ENCODE assay signal across 14 cellular contexts in the genomic region with DNA sequence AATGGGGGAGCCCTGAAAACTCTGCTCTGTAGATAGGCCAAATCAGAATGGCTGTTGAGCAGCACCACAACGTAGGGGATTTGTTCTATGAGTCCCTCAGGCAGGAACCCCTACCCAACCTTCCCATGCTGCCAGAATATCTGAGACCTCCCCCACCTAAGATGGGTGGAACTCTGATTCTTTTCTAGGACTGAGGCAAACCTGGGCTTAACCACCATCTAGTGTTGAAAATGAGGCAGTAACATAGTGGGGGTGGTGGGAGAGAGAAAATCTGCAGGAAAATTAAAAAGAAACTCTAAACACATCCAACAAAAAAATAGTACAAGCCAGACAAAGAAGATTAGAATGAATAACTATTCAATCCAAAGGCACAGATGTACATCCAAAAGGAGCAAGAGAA.
DNase-seq lines count a peak whose midpoint lies in the region; ATAC-seq and TF ChIP-seq lines count a peak whose summit lies in the region.
"Had no signal": no experiment of that assay in that cellular context is flagged by ENCODE, and none has a peak within 500 bp of the region (broad histone marks: within the 10 kb centered on the region; RNA-seq: fewer than 3 reads in every experiment).

No MANE protein-coding gene starts in this region.

- H3K9ac ChIP-seq in neural progenitor cell: no peak overlapping the region

- intact Hi-C loops in PC-9 (cut with micrococcal nuclease; ENCODE audit: unreplicated experiment): no loop called here

- H3K4me1 ChIP-seq in GM23338 (ENCODE audit: insufficient read depth) (no peaks in the 10 kb centered on the region), neural progenitor cell (peaks cover 4% of the 10 kb centered on the region), PC-9 (replicated peaks; ENCODE audit: insufficient read depth) (peaks cover 18% of the 10 kb centered on the region), Peyer's patch (no peaks in the 10 kb centered on the region)

- BruUV-seq in PC-9 (replicated peaks; lab: Mats Ljungman, UMichigan): no TSS peak

- H4K20me1 ChIP-seq in GM23338 (replicated peaks; ENCODE audit: insufficient read depth) (no peaks in the 10 kb centered on the region), neural progenitor cell (ENCODE audit: low read depth) (no peaks in the 10 kb centered on the region), PC-9 (ENCODE audit: insufficient read depth) (no peaks in the 10 kb centered on the region)

- H3K4me3 Mint-ChIP-seq in GM23338 (no peak overlapping the region), neural progenitor cell (no peak overlapping the region)
- H3K4me3 Mint-ChIP-seq: CD14-positive monocyte had no signal

- H3K27ac ChIP-seq in GM23338 (ENCODE audit: low read depth) (no peak overlapping the region), WERI-Rb-1 (no peak overlapping the region), neural progenitor cell (no peak overlapping the region), PC-9 (no peak overlapping the region), Peyer's patch (no peak overlapping the region)
- H3K27ac ChIP-seq: HL-60 had no signal

- DNase-seq in GM23338 (ENCODE audit: low spot score): peak; percentile 2
- DNase-seq in WERI-Rb-1: no peak
- no peak for DNase-seq in epithelial cell of proximal tubule (ENCODE audit: low read depth)
- no peak for DNase-seq in neural progenitor cell (ENCODE audit: low spot score)
- DNase-seq in PC-9: no peak
- no peak for DNase-seq in Peyer's patch
- DNase-seq: MV-4-11; NCI-H1417; NCI-H1930; NCI-H526 treated with DMSO at 0.1 percent for 48 hours; NK-92 treated with Interleukin-12 subunit alpha and Interleukin-12 subunit beta, amount 100 ng/mL, for 24 hours had no signal

- H3K27ac Mint-ChIP-seq in GM23338 (no peak overlapping the region), neural progenitor cell (no peak overlapping the region)
- H3K27ac Mint-ChIP-seq: CD14-positive monocyte had no signal

- H3K79me2 ChIP-seq in GM23338 (replicated peaks; ENCODE audit: insufficient read depth) (no peaks in the 10 kb centered on the region), neural progenitor cell (ENCODE audit: low read depth) (no peaks in the 10 kb centered on the region), PC-9 (ENCODE audit: low read depth) (no peaks in the 10 kb centered on the region)

- H3K4me3 ChIP-seq in GM23338: no peak overlapping the region
- no peak overlapping the region for H3K4me3 ChIP-seq in WERI-Rb-1 (ENCODE audit: low read depth, low read length)
- no peak overlapping the region for H3K4me3 ChIP-seq in epithelial cell of proximal tubule (ENCODE audit: low read depth, low read length)
- no peak overlapping the region for H3K4me3 ChIP-seq in neural progenitor cell
- H3K4me3 ChIP-seq in PC-9: no peak overlapping the region
- H3K4me3 ChIP-seq in Peyer's patch: no peak overlapping the region

- H3F3A ChIP-seq in GM23338 (replicated peaks; ENCODE audit: low read depth) (no peaks in the 10 kb centered on the region), neural progenitor cell (ENCODE audit: low read depth) (no peaks in the 10 kb centered on the region), PC-9 (ENCODE audit: insufficient read depth, low read depth) (0 out of 2 replicates have a peak, but pooled peaks cover 3% of the 10 kb centered on the region)

- no peak for TF ChIP-seq POLR2A in Peyer's patch (IDR thresholded peaks at IDR 0.05)

- H3K9me3 ChIP-seq in WERI-Rb-1 (ENCODE audit: severe bottlenecking) (peaks cover under 1% of the 10 kb centered on the region), neural progenitor cell (ENCODE audit: low read depth) (no peaks in the 10 kb centered on the region), PC-9 (ENCODE audit: insufficient read depth, low read depth) (peaks cover 18% of the 10 kb centered on the region; the same call in 1 of the 2 replicates), Peyer's patch (peaks cover 0 to 4% (median 0%) of the 10 kb centered on the region in 4 donors)

- POLR2A ChIA-PET in PC-9 (lab: Charles Lee; ENCODE audit: unreplicated experiment): no interaction called here

- H3K27me3 Mint-ChIP-seq in GM23338 (ENCODE audit: insufficient read depth, low read depth, poor library complexity) (peaks cover 3% of the 10 kb centered on the region), neural progenitor cell (ENCODE audit: insufficient read depth, low read depth) (no peaks in the 10 kb centered on the region)

- TF ChIP-seq CTCF in GM23338 (conservative IDR thresholded peaks at IDR 0.05; ENCODE audit: low read depth in 2 of 2): peak; percentile 31 to 53; a peak in 3 of 4 replicates
- peak; percentile 38; the same call in 1 of the 2 replicates for TF ChIP-seq CTCF in WERI-Rb-1 (IDR thresholded peaks at IDR 0.05; ENCODE audit: low read depth, low read length)
- TF ChIP-seq CTCF in epithelial cell of proximal tubule (conservative IDR thresholded peaks at IDR 0.05; ENCODE audit: low read depth, low read length): peak; percentile 42
- TF ChIP-seq CTCF in neural progenitor cell (IDR thresholded peaks at IDR 0.05): peak; percentile 20
- TF ChIP-seq CTCF in PC-9 (conservative IDR thresholded peaks at IDR 0.05): no peak
- no peak for TF ChIP-seq CTCF in Peyer's patch (IDR thresholded peaks at IDR 0.05)

- H3K9me3 Mint-ChIP-seq in GM23338: peaks cover 12% of the 10 kb centered on the region; the same call in 2 of the 3 replicates
- H3K9me3 Mint-ChIP-seq in neural progenitor cell: peaks cover 19% of the 10 kb centered on the region

- CTCF ChIA-PET in PC-9 (lab: Charles Lee): no interaction called here

- H3K27me3 ChIP-seq in GM23338 (ENCODE audit: insufficient read depth) (no peaks in the 10 kb centered on the region), WERI-Rb-1 (ENCODE audit: insufficient read depth, low read depth, severe bottlenecking) (no peaks in the 10 kb centered on the region), neural progenitor cell (no peaks in the 10 kb centered on the region), PC-9 (ENCODE audit: insufficient read depth, low read depth) (no peaks in the 10 kb centered on the region), Peyer's patch (no peaks in the 10 kb centered on the region)

- no peak for ATAC-seq in GM23338
- no peak for ATAC-seq in HG03565 (IDR thresholded peaks at IDR 0.05; ENCODE audit: unreplicated experiment)

- H3K4me2 ChIP-seq in GM23338 (no peak overlapping the region), neural progenitor cell (no peak overlapping the region), PC-9 (no peak overlapping the region)

- H3K9me2 ChIP-seq in GM23338 (ENCODE audit: insufficient read depth) (no peaks in the 10 kb centered on the region), PC-9 (ENCODE audit: insufficient read depth) (no peaks in the 10 kb centered on the region)

- peaks cover 8% of the 10 kb centered on the region; the same call in 1 of the 3 replicates for H3K36me3 Mint-ChIP-seq in GM23338 (ENCODE audit: low read depth)
- H3K36me3 Mint-ChIP-seq in neural progenitor cell: peaks cover 1% of the 10 kb centered on the region
- H3K36me3 Mint-ChIP-seq: CD14-positive monocyte had no signal

- H3K36me3 ChIP-seq in GM23338 (ENCODE audit: insufficient read depth) (no peaks in the 10 kb centered on the region), WERI-Rb-1 (no peaks in the 10 kb centered on the region), neural progenitor cell (no peaks in the 10 kb centered on the region), PC-9 (ENCODE audit: low read depth) (no peaks in the 10 kb centered on the region), Peyer's patch (no peaks in the 10 kb centered on the region)

- H2AFZ ChIP-seq in GM23338 (peak overlapping the region; percentile 34; the same call in 1 of the 2 replicates), neural progenitor cell (replicated peaks) (no peak overlapping the region), PC-9 (no peak overlapping the region)

- no peaks in the 10 kb centered on the region for H3K4me1 Mint-ChIP-seq in GM23338
- no peaks in the 10 kb centered on the region for H3K4me1 Mint-ChIP-seq in neural progenitor cell
- H3K4me1 Mint-ChIP-seq: CD14-positive monocyte had no signal

TF ChIP-seq in GM23338, 12 proteins besides CTCF, POLR2A, EP300 and RAD21:
- TF ChIP-seq POLR2AphosphoS5 (IDR thresholded peaks at IDR 0.05; ENCODE audit: low read depth) (no peak), STAT1 (IDR thresholded peaks at IDR 0.05; ENCODE audit: unreplicated experiment) (no peak), CREB1 (CRISPR knock-in tag; IDR thresholded peaks at IDR 0.05; ENCODE audit: low read depth) (no peak), ZNF114 (CRISPR knock-in tag; IDR thresholded peaks at IDR 0.05) (no peak), NANOG (IDR thresholded peaks at IDR 0.05; ENCODE audit: borderline replicate concordance) (no peak)
- TF ChIP-seq, protein P1, sequence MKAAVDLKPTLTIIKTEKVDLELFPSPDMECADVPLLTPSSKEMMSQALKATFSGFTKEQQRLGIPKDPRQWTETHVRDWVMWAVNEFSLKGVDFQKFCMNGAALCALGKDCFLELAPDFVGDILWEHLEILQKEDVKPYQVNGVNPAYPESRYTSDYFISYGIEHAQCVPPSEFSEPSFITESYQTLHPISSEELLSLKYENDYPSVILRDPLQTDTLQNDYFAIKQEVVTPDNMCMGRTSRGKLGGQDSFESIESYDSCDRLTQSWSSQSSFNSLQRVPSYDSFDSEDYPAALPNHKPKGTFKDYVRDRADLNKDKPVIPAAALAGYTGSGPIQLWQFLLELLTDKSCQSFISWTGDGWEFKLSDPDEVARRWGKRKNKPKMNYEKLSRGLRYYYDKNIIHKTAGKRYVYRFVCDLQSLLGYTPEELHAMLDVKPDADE (IDR thresholded peaks at IDR 0.05): no peak

Comparison
In these comparisons a context has a peak if more than half of its experiments do, and no peak if none do; other contexts are left out.
1. CTCF ChIP-seq: peak in GM23338 (2 of 2), WERI-Rb-1 (single experiment), epithelial cell of proximal tubule (single experiment) and neural progenitor cell (single experiment); none in PC-9 (single experiment) and Peyer's patch (0 of 6).